9 cellular contexts compared by ENCODE assay signal in the genomic region with DNA sequence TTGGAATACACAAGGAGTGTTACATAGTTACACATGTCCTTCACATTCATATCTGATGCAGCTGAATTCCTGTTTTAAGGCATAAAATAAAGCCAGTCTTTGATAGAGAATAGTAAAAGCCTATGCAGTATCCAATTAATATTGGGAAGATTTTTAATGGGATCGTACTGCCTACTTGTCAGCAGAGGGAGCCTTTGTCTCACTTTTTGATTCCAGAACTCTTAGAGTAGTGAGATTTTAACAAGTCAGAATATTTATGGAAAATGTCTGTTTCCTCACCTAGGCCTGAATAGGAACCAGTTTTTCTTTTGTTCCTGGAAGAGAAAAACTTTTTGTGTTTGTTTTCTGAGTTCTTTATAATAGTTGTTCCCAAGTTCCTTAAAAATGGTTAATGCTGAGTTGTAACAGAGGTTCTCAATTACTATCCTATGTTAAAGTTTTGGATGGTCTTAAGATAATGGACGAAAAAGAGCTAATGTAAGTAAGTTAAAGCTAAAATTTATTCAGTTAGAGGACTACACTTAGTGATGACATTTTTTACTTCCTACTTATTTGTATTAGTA.
DNase-seq lines count a peak whose midpoint lies in the region; TF ChIP-seq lines count a peak whose summit lies in the region.
"Had no signal": no experiment of that assay in that cellular context is flagged by ENCODE, and none has a peak within 500 bp of the region (broad histone marks: within the 10 kb centered on the region; RNA-seq: fewer than 3 reads in every experiment).

No MANE protein-coding gene starts in this region.

- no peaks in the 10 kb centered on the region for H4K20me1 ChIP-seq in hepatocyte (ENCODE audit: insufficient read depth, poor library complexity, severe bottlenecking)
- H4K20me1 ChIP-seq: BLaER1 treated with 17β-estradiol and CSF1 and Interleukin-3, amounts not matched to agents 10 nM and 100 nM had no signal

- no peak for TF ChIP-seq POLR2A in testis (IDR thresholded peaks at IDR 0.05)

- H3K79me2 ChIP-seq in hepatocyte: no peaks in the 10 kb centered on the region

- intact Hi-C loops in testis (cut with DNase I; ENCODE audit: low total_unique reads): no loop called here

- 47% methylated on average over 2 of the region's 2 CpGs for whole genome bisulfite sequencing in hepatocyte (ENCODE audit: low lambda C conversion rate, missing lambda C conversion rate)
- WGBS in testis, 2 donors: 49 to 58% methylated on average over 2 of the region's 2 CpGs

- H3K4me1 ChIP-seq in hepatocyte (ENCODE audit: insufficient read depth) (peaks cover under 1% of the 10 kb centered on the region), testis (no peaks in the 10 kb centered on the region)
- H3K4me1 ChIP-seq: BLaER1 treated with 17β-estradiol and CSF1 and Interleukin-3, amounts not matched to agents 10 nM and 100 nM had no signal

- DNase-seq in NOMO-1 treated with DMSO at 0.1 percent for 48 hours (lab: John Stamatoyannopoulos, UW; ENCODE audit: unreplicated experiment): peak; percentile 52
- no peak for DNase-seq in NOMO-1 treated with dmso at 0.1 percent for 144 hours (lab: John Stamatoyannopoulos, UW; ENCODE audit: unreplicated experiment)
- DNase-seq in NCI-H2029 treated with DMSO at 0.1 percent for 48 hours (lab: John Stamatoyannopoulos, UW): peak; percentile 51
- DNase-seq in hepatocyte (ENCODE audit: low spot score): peak; percentile 55
- no peak for DNase-seq in testis
- DNase-seq in T-helper 9 cell: no peak
- no peak for DNase-seq in effector CD4-positive, alpha-beta T cell

- H3K4me3 ChIP-seq in WI38 (ENCODE audit: low read depth, low read length) (no peak overlapping the region), hepatocyte (no peak overlapping the region), testis (no peak overlapping the region)
- H3K4me3 ChIP-seq: BLaER1 treated with 17β-estradiol and CSF1 and Interleukin-3, amounts not matched to agents 10 nM and 100 nM had no signal

- H3K36me3 ChIP-seq in hepatocyte (replicated peaks; ENCODE audit: insufficient read depth, low read depth) (no peaks in the 10 kb centered on the region), testis (ENCODE audit: low read depth, missing control alignments) (no peaks in the 10 kb centered on the region)
- H3K36me3 ChIP-seq: BLaER1 treated with 17β-estradiol and CSF1 and Interleukin-3, amounts not matched to agents 10 nM and 100 nM had no signal

- H3K9me3 ChIP-seq in hepatocyte (ENCODE audit: low read depth) (no peaks in the 10 kb centered on the region), testis (no peaks in the 10 kb centered on the region)
- H3K9me3 ChIP-seq: BLaER1 treated with 17β-estradiol and CSF1 and Interleukin-3, amounts not matched to agents 10 nM and 100 nM had no signal

- no peak overlapping the region for H2AFZ ChIP-seq in hepatocyte

- TF ChIP-seq CTCF in WI38 (IDR thresholded peaks at IDR 0.05; ENCODE audit: low read depth, low read length) (peak; percentile 29; the same call in 1 of the 2 replicates), hepatocyte (IDR thresholded peaks at IDR 0.05; ENCODE audit: poor library complexity) (peak; percentile 80), testis (IDR thresholded peaks at IDR 0.05) (peak; percentile 36 to 60 (median 49))

- H3K27ac ChIP-seq in hepatocyte: no peak overlapping the region
- no peak overlapping the region for H3K27ac ChIP-seq in testis
- H3K27ac ChIP-seq: BLaER1 treated with 17β-estradiol and CSF1 and Interleukin-3, amounts not matched to agents 10 nM and 100 nM had no signal

- H3K4me2 ChIP-seq in hepatocyte: no peak overlapping the region
- H3K4me2 ChIP-seq: BLaER1 treated with 17β-estradiol and CSF1 and Interleukin-3, amounts not matched to agents 10 nM and 100 nM had no signal

- H3K27me3 ChIP-seq in hepatocyte (no peaks in the 10 kb centered on the region), testis (no peaks in the 10 kb centered on the region)
- H3K27me3 ChIP-seq: BLaER1 treated with 17β-estradiol and CSF1 and Interleukin-3, amounts not matched to agents 10 nM and 100 nM had no signal

- no peaks in the 10 kb centered on the region for H3K9me2 ChIP-seq in hepatocyte (replicated peaks; ENCODE audit: insufficient read depth)

Comparison
In these comparisons a context has a peak if more than half of its experiments do, and no peak if none do; other contexts are left out.
1. DNase-seq: peak in NOMO-1 treated with DMSO at 0.1 percent for 48 hours (single experiment), NCI-H2029 treated with DMSO at 0.1 percent for 48 hours (single experiment) and hepatocyte (single experiment); none in NOMO-1 treated with dmso at 0.1 percent for 144 hours (single experiment), testis (single experiment), T-helper 9 cell (single experiment) and effector CD4-positive, alpha-beta T cell (single experiment).
2. CTCF ChIP-seq: peak in every context shown above with its lines; median percentile 80 in hepatocyte; 49 in testis; 29 in WI38.